1 cellular context compared by ENCODE assay signal in genomic region chr15:45200001-45200798, GRCh38.
TF ChIP-seq lines count a peak whose summit lies in the region.

No MANE protein-coding gene starts in this region.

TF ChIP-seq in HepG2, 621 proteins besides CTCF, POLR2A, EP300 and RAD21 (continued from another document and continues in another):
- TF ChIP-seq ZNF609 (CRISPR knock-in tag; IDR thresholded peaks at IDR 0.05; ENCODE audit: borderline replicate concordance) (peak; percentile 60; the same call in 1 of the 2 replicates), FOXO1 (CRISPR knock-in tag; IDR thresholded peaks at IDR 0.05) (no peak; the same call in 1 of the 2 replicates), MXD4 (CRISPR knock-in tag; IDR thresholded peaks at IDR 0.05) (no peak), LRRFIP1 (CRISPR knock-in tag; conservative IDR thresholded peaks at IDR 0.05) (no peak), ZNF414 (CRISPR knock-in tag; IDR thresholded peaks at IDR 0.05) (peak; percentile 39; the same call in 1 of the 2 replicates), BCL6 (CRISPR knock-in tag; IDR thresholded peaks at IDR 0.05) (peak; percentile 69; the same call in 1 of the 2 replicates), ZBTB46 (CRISPR knock-in tag; IDR thresholded peaks at IDR 0.05; ENCODE audit: borderline replicate concordance) (no peak), ZNF30 (CRISPR knock-in tag; IDR thresholded peaks at IDR 0.05) (no peak), TBL1XR1 (IDR thresholded peaks at IDR 0.05; ENCODE audit: borderline replicate concordance, low read length, partially characterized antibody) (peak; percentile 52), ZNF180 (CRISPR knock-in tag; IDR thresholded peaks at IDR 0.05; ENCODE audit: borderline replicate concordance, low read depth) (peak; percentile 80; the same call in 1 of the 2 replicates), ZNF337 (CRISPR knock-in tag; IDR thresholded peaks at IDR 0.05; ENCODE audit: borderline replicate concordance, low read depth) (no peak), GRHL1 (CRISPR knock-in tag; conservative IDR thresholded peaks at IDR 0.05) (no peak), ZNF318 (CRISPR knock-in tag; IDR thresholded peaks at IDR 0.05) (peak; percentile 93), ZMAT3 (CRISPR knock-in tag; conservative IDR thresholded peaks at IDR 0.05) (no peak), DMAP1 (CRISPR knock-in tag; IDR thresholded peaks at IDR 0.05) (no peak; the same call in 1 of the 2 replicates), FOXO4 (CRISPR knock-in tag; conservative IDR thresholded peaks at IDR 0.05) (no peak), CHCHD3 (CRISPR knock-in tag; IDR thresholded peaks at IDR 0.05) (no peak), HMGXB3 (CRISPR knock-in tag; IDR thresholded peaks at IDR 0.05; ENCODE audit: borderline replicate concordance) (no peak), SMAD1 (CRISPR knock-in tag; IDR thresholded peaks at IDR 0.05; ENCODE audit: borderline replicate concordance, low read depth) (0 out of 2 replicates have a peak, but pooled peaks have one; percentile 75), FLYWCH1 (CRISPR knock-in tag; IDR thresholded peaks at IDR 0.05) (no peak), ZBTB38 (CRISPR knock-in tag; IDR thresholded peaks at IDR 0.05) (no peak), ZNF567 (CRISPR knock-in tag; IDR thresholded peaks at IDR 0.05; ENCODE audit: borderline replicate concordance) (no peak), NFRKB (IDR thresholded peaks at IDR 0.05) (no peak), NR2C2 (CRISPR knock-in tag; IDR thresholded peaks at IDR 0.05; ENCODE audit: borderline replicate concordance) (peak; percentile 66)
